ENCODE assay signal across 1 cellular context in the genomic region with DNA sequence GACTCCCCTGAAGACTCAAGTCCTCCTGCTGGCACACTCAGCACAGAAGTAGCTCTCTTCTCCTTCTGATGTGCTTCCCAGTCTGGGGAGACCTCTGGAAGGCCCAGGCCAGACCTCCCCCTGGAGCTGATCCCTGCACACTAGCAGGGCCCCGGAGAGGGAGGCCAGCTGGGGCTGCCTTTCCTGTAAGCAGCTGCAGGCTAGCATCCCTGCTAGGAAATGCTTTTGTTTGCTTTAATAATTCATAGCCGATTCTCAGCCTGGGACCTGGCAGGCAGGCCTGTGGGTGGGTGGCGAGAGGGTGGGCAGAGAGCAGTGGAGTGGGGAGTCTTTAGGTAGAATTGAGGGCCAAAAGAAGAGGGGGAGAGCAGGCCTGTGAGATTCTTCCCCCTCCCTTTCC.
TF ChIP-seq lines count a peak whose summit lies in the region.

No MANE protein-coding gene starts in this region.

TF ChIP-seq in SK-N-SH, 30 proteins besides CTCF, POLR2A, EP300 and RAD21 (continued from another document):
- TF ChIP-seq, protein P1, sequence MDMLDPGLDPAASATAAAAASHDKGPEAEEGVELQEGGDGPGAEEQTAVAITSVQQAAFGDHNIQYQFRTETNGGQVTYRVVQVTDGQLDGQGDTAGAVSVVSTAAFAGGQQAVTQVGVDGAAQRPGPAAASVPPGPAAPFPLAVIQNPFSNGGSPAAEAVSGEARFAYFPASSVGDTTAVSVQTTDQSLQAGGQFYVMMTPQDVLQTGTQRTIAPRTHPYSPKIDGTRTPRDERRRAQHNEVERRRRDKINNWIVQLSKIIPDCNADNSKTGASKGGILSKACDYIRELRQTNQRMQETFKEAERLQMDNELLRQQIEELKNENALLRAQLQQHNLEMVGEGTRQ (IDR thresholded peaks at IDR 0.05; ENCODE audit: borderline replicate concordance, low read depth, low read length) = no peak
- no peak for TF ChIP-seq SIN3A (IDR thresholded peaks at IDR 0.05; ENCODE audit: borderline replicate concordance, low read depth, low read length)
- no peak for TF ChIP-seq FOSL2 (IDR thresholded peaks at IDR 0.05; ENCODE audit: borderline replicate concordance, low read depth)
